ENCODE assay signal across 13 cellular contexts in the genomic region with DNA sequence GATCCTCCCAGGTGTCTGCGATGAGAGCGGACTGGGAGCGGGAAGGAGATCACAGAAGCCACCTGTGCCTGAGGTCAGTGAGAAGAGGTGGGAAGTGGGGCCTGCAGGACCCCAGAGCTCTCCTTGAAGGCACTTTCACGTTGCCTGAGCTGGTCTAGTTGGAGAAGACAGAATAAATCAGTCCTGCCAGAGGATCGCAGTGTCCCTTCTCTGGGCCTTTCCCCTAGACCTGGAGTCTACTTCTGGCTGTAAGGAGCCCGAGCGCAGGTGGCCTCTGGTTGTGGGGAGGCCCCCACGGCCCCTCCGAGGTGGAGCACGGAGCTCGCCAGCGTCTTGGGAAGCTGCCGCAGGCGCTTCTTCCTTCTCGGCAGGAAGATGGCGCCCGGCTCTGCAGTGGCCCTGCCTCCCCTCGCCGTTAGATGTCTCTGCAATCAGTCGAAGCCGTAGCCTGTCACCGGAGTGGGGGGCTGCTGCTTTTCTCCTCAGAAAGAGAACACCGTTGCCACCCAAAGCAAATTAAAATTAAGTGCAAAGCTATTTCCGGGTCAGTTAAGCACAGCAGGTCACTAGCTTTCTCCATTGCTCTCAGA.
DNase-seq lines count a peak whose midpoint lies in the region; ATAC-seq and TF ChIP-seq lines count a peak whose summit lies in the region.
"Had no signal": no experiment of that assay in that cellular context is flagged by ENCODE, and none has a peak within 500 bp of the region (broad histone marks: within the 10 kb centered on the region; RNA-seq: fewer than 3 reads in every experiment).

No MANE protein-coding gene starts in this region.

- H3K27ac ChIP-seq in left lung (no peak overlapping the region), brain microvascular endothelial cell (no peak overlapping the region)
- H3K27ac ChIP-seq: epithelial cell of prostate had no signal

- H3K27me3 Mint-ChIP-seq in stimulated activated naive CD8-positive, alpha-beta T cell treated with anti-CD3 and anti-CD28 coated beads, Interleukin-15, amount 100 ng/mL, for 72 hours: peaks cover 13% of the 10 kb centered on the region

- H3K36me3 ChIP-seq in left lung (no peaks in the 10 kb centered on the region), brain microvascular endothelial cell (replicated peaks) (no peaks in the 10 kb centered on the region)

- H3K9me3 ChIP-seq in left lung: no peaks in the 10 kb centered on the region

- H3K4me3 Mint-ChIP-seq in stimulated activated naive CD8-positive, alpha-beta T cell treated with anti-CD3 and anti-CD28 coated beads, Interleukin-15, amount 100 ng/mL, for 72 hours: no peak overlapping the region

- no peaks in the 10 kb centered on the region for H3K9me3 Mint-ChIP-seq in stimulated activated naive CD8-positive, alpha-beta T cell treated with anti-CD3 and anti-CD28 coated beads, Interleukin-15, amount 100 ng/mL, for 72 hours

- no peak for DNase-seq in stimulated activated naive CD8-positive, alpha-beta T cell treated with anti-CD3 and anti-CD28 coated beads, Interleukin-15, amount 100 ng/mL, for 72 hours
- DNase-seq in stimulated activated naive CD8-positive, alpha-beta T cell treated with anti-CD3 and anti-CD28 coated beads, Interleukin-15, Interleukin-2, amounts not matched to agents 100 U/mL and 50 U/mL, for 24 hours: no peak
- DNase-seq in SHP77 treated with DMSO at 0.1 percent for 48 hours (lab: John Stamatoyannopoulos, UW): peak; percentile 47
- DNase-seq in left lung: no peak
- no peak for DNase-seq in activated CD4-positive, alpha-beta T cell treated with anti-CD3 and anti-CD28 coated beads, Interleukin-2, amount 50 U/mL, for 48 hours
- DNase-seq in superior temporal gyrus (ENCODE audit: extremely low spot score): no peak
- no peak for DNase-seq in stimulated activated CD4-positive, alpha-beta T cell treated with anti-CD3 and anti-CD28 coated beads, Interleukin-2, amount 100 ng/mL, for 24 hours
- DNase-seq in brain microvascular endothelial cell: no peak
- DNase-seq: HCEC 1CT, hippocampal formation, NCI-H1105 treated with DMSO at 0.1 percent for 48 hours, PC-3 had no signal

- in situ Hi-C loops in brain microvascular endothelial cell (cut with HindIII; ENCODE audit: low pct_ligation_motif_present, low sequenced_read_pairs): no loop called here

- H3K4me1 ChIP-seq in left lung: no peaks in the 10 kb centered on the region

- no peak for TF ChIP-seq CTCF in left lung (IDR thresholded peaks at IDR 0.05)
- TF ChIP-seq CTCF in brain microvascular endothelial cell (IDR thresholded peaks at IDR 0.05; ENCODE audit: low read depth, low read length, missing control alignments): no peak

- H3K27ac Mint-ChIP-seq in stimulated activated naive CD8-positive, alpha-beta T cell treated with anti-CD3 and anti-CD28 coated beads, Interleukin-15, amount 100 ng/mL, for 72 hours: no peak overlapping the region

- intact Hi-C loops in left lung (cut with DNase I): no loop called here

- H3K4me3 ChIP-seq in left lung (no peak overlapping the region), brain microvascular endothelial cell (ENCODE audit: low read depth, low read length) (no peak overlapping the region)

- ATAC-seq in stimulated activated naive CD8-positive, alpha-beta T cell treated with anti-CD3 and anti-CD28 coated beads, Interleukin-15, amount 100 ng/mL, for 72 hours: peak; percentile 46
- ATAC-seq in stimulated activated naive CD8-positive, alpha-beta T cell treated with anti-CD3 and anti-CD28 coated beads, Interleukin-15, Interleukin-2, amounts not matched to agents 100 U/mL and 50 U/mL, for 24 hours: no peak
- ATAC-seq in left lung: peak; percentile 33
- ATAC-seq: PC-3 had no signal

- H3K27me3 ChIP-seq in left lung: no peaks in the 10 kb centered on the region
- no peaks in the 10 kb centered on the region for H3K27me3 ChIP-seq in brain microvascular endothelial cell (replicated peaks)

- no peaks in the 10 kb centered on the region for H3K4me1 Mint-ChIP-seq in stimulated activated naive CD8-positive, alpha-beta T cell treated with anti-CD3 and anti-CD28 coated beads, Interleukin-15, amount 100 ng/mL, for 72 hours
